15 cellular contexts compared by ENCODE assay signal in genomic region chr12:90399317-90399716, GRCh38.
DNase-seq lines count a peak whose midpoint lies in the region; ATAC-seq and TF ChIP-seq lines count a peak whose summit lies in the region.
"Had no signal": no experiment of that assay in that cellular context is flagged by ENCODE, and none has a peak within 500 bp of the region (broad histone marks: within the 10 kb centered on the region; RNA-seq: fewer than 3 reads in every experiment).

No MANE protein-coding gene starts in this region.

- no peaks in the 10 kb centered on the region for H3K36me3 ChIP-seq in IMR-90 (ENCODE audit: control insufficient read depth, insufficient read depth, low read length)
- no peaks in the 10 kb centered on the region for H3K36me3 ChIP-seq in suprapubic skin
- no peaks in the 10 kb centered on the region for H3K36me3 ChIP-seq in stomach
- H3K36me3 ChIP-seq: BLaER1, MG63, Peyer's patch had no signal

- POLR2A ChIA-PET in IMR-90 (lab: Charles Lee; ENCODE audit: unreplicated experiment): no interaction called here

- no peaks in the 10 kb centered on the region for H3K79me1 ChIP-seq in IMR-90 (ENCODE audit: low read depth in 1 of 2, low read length in 2 of 2)

- no peak overlapping the region for H3K18ac ChIP-seq in IMR-90 (ENCODE audit: low read depth, low read length)

- no peak for ATAC-seq in IMR-90 (ENCODE audit: low read depth)
- ATAC-seq: SK-N-SH treated with all-trans-retinoic acid at 6 μM for 48 hours had no signal

- H2BK15ac ChIP-seq in IMR-90 (ENCODE audit: low read depth, low read length): no peak overlapping the region

- H2BK20ac ChIP-seq in IMR-90 (ENCODE audit: low read depth, low read length): no peak overlapping the region

- H3K9ac ChIP-seq in IMR-90 (ENCODE audit: low read depth, low read length): no peak overlapping the region
- H3K9ac ChIP-seq: BLaER1 had no signal

- H3K4me3 Mint-ChIP-seq in CD14-positive monocyte: peak overlapping the region in 1 of 2 donors; percentile 60

- H4K91ac ChIP-seq in IMR-90 (ENCODE audit: insufficient read depth, low read depth, low read length): no peak overlapping the region

- H3K27me3 ChIP-seq in IMR-90 (ENCODE audit: control insufficient read depth, insufficient read depth, low read length) (no peaks in the 10 kb centered on the region), suprapubic skin (no peaks in the 10 kb centered on the region), stomach (no peaks in the 10 kb centered on the region)
- H3K27me3 ChIP-seq: BLaER1, MG63, Peyer's patch had no signal

- H3K4me2 ChIP-seq in IMR-90 (ENCODE audit: low read depth, low read length): no peak overlapping the region
- H3K4me2 ChIP-seq: BLaER1 had no signal

- TF ChIP-seq POLR2A in IMR-90 (IDR thresholded peaks at IDR 0.05; ENCODE audit: low read depth, low read length) (no peak), suprapubic skin (IDR thresholded peaks at IDR 0.05) (no peak), stomach (IDR thresholded peaks at IDR 0.05) (no peak)

- H2AK9ac ChIP-seq in IMR-90 (replicated peaks; ENCODE audit: low read depth, low read length, poor library complexity): no peak overlapping the region

- TF ChIP-seq CTCF in IMR-90 (conservative IDR thresholded peaks at IDR 0.05; ENCODE audit: low read depth, low read length): no peak
- no peak for TF ChIP-seq CTCF in fibroblast of villous mesenchyme (IDR thresholded peaks at IDR 0.05; ENCODE audit: insufficient read depth, low read depth, low read length)
- no peak for TF ChIP-seq CTCF in suprapubic skin (IDR thresholded peaks at IDR 0.05)
- TF ChIP-seq CTCF in stomach (IDR thresholded peaks at IDR 0.05): no peak
- no peak for TF ChIP-seq CTCF in CD14-positive monocyte (IDR thresholded peaks at IDR 0.05)

- no peak for DNase-seq in IMR-90
- DNase-seq in NCI-H69 (lab: John Stamatoyannopoulos, UW): peak; percentile 28
- peak; percentile 2 for DNase-seq in fibroblast of villous mesenchyme (ENCODE audit: low read depth)
- DNase-seq in skeletal muscle cell (ENCODE audit: low read depth): peak; percentile 3
- no peak for DNase-seq in suprapubic skin (ENCODE audit: low spot score in 2 of 2)
- no peak for DNase-seq in stomach
- no peak for DNase-seq in CD14-positive monocyte (ENCODE audit: low spot score)
- DNase-seq: DMS 273 treated with DMSO at 0.1 percent for 48 hours, MG63, NCI-H2081, NCI-H774, Peyer's patch, Right ventricle myocardium superior had no signal

- CTCF ChIA-PET in IMR-90 (lab: Yijun Ruan, JAX): no interaction called here

- H3K56ac ChIP-seq in IMR-90 (ENCODE audit: extremely low read depth, insufficient read depth, low read length): no peak overlapping the region

- no peak overlapping the region for H4K5ac ChIP-seq in IMR-90 (ENCODE audit: low read depth, low read length)

- H2AK5ac ChIP-seq in IMR-90 (ENCODE audit: low read depth, low read length): no peak overlapping the region

- no peak overlapping the region for H3K27ac Mint-ChIP-seq in CD14-positive monocyte

- TF ChIP-seq RAD21 in IMR-90 (IDR thresholded peaks at IDR 0.05; ENCODE audit: low read length): no peak

- TF ChIP-seq EP300 in suprapubic skin (IDR thresholded peaks at IDR 0.05) (no peak), stomach (IDR thresholded peaks at IDR 0.05) (no peak)

- H3K14ac ChIP-seq in IMR-90 (replicated peaks; ENCODE audit: low read depth, low read length): 0 out of 2 replicates have a peak overlapping the region, but pooled peaks have one; percentile 15

- BruUV-seq in IMR-90 (replicated peaks; lab: Mats Ljungman, UMichigan): no TSS peak

- peaks cover 0 to 3% of the 10 kb centered on the region in 2 donors for H3K36me3 Mint-ChIP-seq in CD14-positive monocyte

- H3K4me1 ChIP-seq in IMR-90 (ENCODE audit: control insufficient read depth, insufficient read depth, low read length) (no peaks in the 10 kb centered on the region), suprapubic skin (no peaks in the 10 kb centered on the region), stomach (no peaks in the 10 kb centered on the region)
- H3K4me1 ChIP-seq: BLaER1, Peyer's patch had no signal

- dilution Hi-C loops in IMR-90 (cut with HindIII; ENCODE audit: low sequenced_read_pairs, unreplicated experiment): no loop called here

- peaks cover 16 to 38% (median 26%) of the 10 kb centered on the region in 7 donors for H3K9me3 Mint-ChIP-seq in CD14-positive monocyte

- peaks cover 4% of the 10 kb centered on the region; the same call in 1 of the 2 replicates for H3K9me3 ChIP-seq in IMR-90 (ENCODE audit: control insufficient read depth, insufficient read depth, low read length)
- peaks cover 8% of the 10 kb centered on the region for H3K9me3 ChIP-seq in suprapubic skin
- H3K9me3 ChIP-seq in stomach: peaks cover 0 to 36% (median 12%) of the 10 kb centered on the region in 4 donors
- H3K9me3 ChIP-seq: MG63, Peyer's patch had no signal

- no peak overlapping the region for H2BK120ac ChIP-seq in IMR-90 (ENCODE audit: low read depth, low read length)

- H4K20me1 ChIP-seq in IMR-90 (ENCODE audit: insufficient read depth, low read length): no peaks in the 10 kb centered on the region
- H4K20me1 ChIP-seq: BLaER1 had no signal

- H3K27me3 Mint-ChIP-seq in CD14-positive monocyte (ENCODE audit: low read depth in 3 of 3): peaks cover 10 to 61% (median 35%) of the 10 kb centered on the region in 3 donors

- peaks cover 2% of the 10 kb centered on the region for H3K4me1 Mint-ChIP-seq in CD14-positive monocyte

- no peak overlapping the region for H2AFZ ChIP-seq in IMR-90 (replicated peaks; ENCODE audit: low read length, poor library complexity)

- H3K4ac ChIP-seq in IMR-90 (ENCODE audit: low read depth, low read length): no peak overlapping the region

- H3K27ac ChIP-seq in IMR-90 (ENCODE audit: insufficient read depth, low read length): no peak overlapping the region
- H3K27ac ChIP-seq in suprapubic skin: no peak overlapping the region
- no peak overlapping the region for H3K27ac ChIP-seq in stomach
- H3K27ac ChIP-seq: BLaER1, Peyer's patch had no signal

- intact Hi-C loops in IMR-90 (cut with micrococcal nuclease) (no loop called here), stomach (cut with DNase I; ENCODE audit: low total_unique reads) (no loop called here), CD14-positive monocyte (cut with micrococcal nuclease) (no loop called here)

- no peak overlapping the region for H3K4me3 ChIP-seq in IMR-90 (ENCODE audit: insufficient read depth, low read depth, low read length)
- H3K4me3 ChIP-seq in fibroblast of villous mesenchyme (ENCODE audit: low read depth, low read length): no peak overlapping the region
- no peak overlapping the region for H3K4me3 ChIP-seq in skeletal muscle cell (ENCODE audit: low read depth, low read length)
- H3K4me3 ChIP-seq in suprapubic skin: no peak overlapping the region
- no peak overlapping the region for H3K4me3 ChIP-seq in stomach
- H3K4me3 ChIP-seq: BLaER1, MG63, Peyer's patch had no signal

- H3K9me1 ChIP-seq in IMR-90 (ENCODE audit: insufficient read depth, low read length): no peaks in the 10 kb centered on the region

- no peak overlapping the region for H4K8ac ChIP-seq in IMR-90 (ENCODE audit: low read depth in 2 of 2, low read length in 2 of 2)

- H2BK5ac ChIP-seq in IMR-90 (ENCODE audit: low read depth, low read length, poor library complexity, severe bottlenecking): no peak overlapping the region

- in situ Hi-C loops in IMR-90 (cut with MboI; ENCODE audit: low sequenced_read_pairs): no loop called here

- H3K23ac ChIP-seq in IMR-90 (ENCODE audit: low read depth, low read length): no peak overlapping the region

TF ChIP-seq in IMR-90, 13 proteins besides CTCF, POLR2A, EP300 and RAD21:
- no peak for TF ChIP-seq BHLHE40 (IDR thresholded peaks at IDR 0.05; ENCODE audit: low read depth, low read length)
- TF ChIP-seq CHD1 (IDR thresholded peaks at IDR 0.05; ENCODE audit: low read depth, low read length): no peak
- TF ChIP-seq CEBPB (IDR thresholded peaks at IDR 0.05; ENCODE audit: low read depth, low read length): no peak
- TF ChIP-seq MAZ (IDR thresholded peaks at IDR 0.05; ENCODE audit: borderline replicate concordance, low read depth, low read length): no peak
- no peak for TF ChIP-seq MXI1 (IDR thresholded peaks at IDR 0.05; ENCODE audit: borderline replicate concordance, low read depth, low read length)
- TF ChIP-seq RCOR1 (IDR thresholded peaks at IDR 0.05; ENCODE audit: insufficient replicate concordance, low read length): no peak
- no peak for TF ChIP-seq RFX5 (IDR thresholded peaks at IDR 0.05; ENCODE audit: low read depth, low read length)
- TF ChIP-seq FOS (IDR thresholded peaks at IDR 0.05; ENCODE audit: low read depth, low read length): no peak
- no peak for TF ChIP-seq SMC3 (IDR thresholded peaks at IDR 0.05; ENCODE audit: low read depth, low read length)
- no peak for TF ChIP-seq USF2 (IDR thresholded peaks at IDR 0.05; ENCODE audit: low read depth, low read length)
- TF ChIP-seq NFE2L2 (IDR thresholded peaks at IDR 0.05; ENCODE audit: low read depth, low read length): no peak
- TF ChIP-seq ELK1 (IDR thresholded peaks at IDR 0.05; ENCODE audit: borderline replicate concordance, low read depth, low read length): no peak

Comparison
In these comparisons a context has a peak if more than half of its experiments do, and no peak if none do; other contexts are left out.
1. DNase-seq: peak in NCI-H69 (single experiment), fibroblast of villous mesenchyme (single experiment) and skeletal muscle cell (single experiment); none in IMR-90 (single experiment), suprapubic skin (0 of 2), stomach (single experiment) and CD14-positive monocyte (single experiment).